ENCODE assay signal across 13 cellular contexts in genomic region chr1:48610628-48611542, GRCh38.
A peak's percentile ranks its signal among the peaks of the same experiment; 100 is the strongest.
DNase-seq lines count a peak whose midpoint lies in the region; ATAC-seq and TF ChIP-seq lines count a peak whose summit lies in the region.
"Had no signal": no experiment of that assay in that cellular context is flagged by ENCODE, and none has a peak within 500 bp of the region (broad histone marks: within the 10 kb centered on the region; RNA-seq: fewer than 3 reads in every experiment).

No MANE protein-coding gene starts in this region.

- H3K4me1 Mint-ChIP-seq in activated naive CD8-positive, alpha-beta T cell treated with anti-CD3 and anti-CD28 coated beads for 36 hours = no peaks in the 10 kb centered on the region
- H3K4me1 Mint-ChIP-seq in activated CD4-positive, alpha-beta T cell treated with anti-CD3 and anti-CD28 coated beads, Interleukin-2, amount 10 ng/mL, durations not matched to agents 7 days and 5 days = no peaks in the 10 kb centered on the region
- H3K4me1 Mint-ChIP-seq: CD8-positive, alpha-beta memory T cell had no signal

- TF ChIP-seq EP300 in SK-N-SH (IDR thresholded peaks at IDR 0.05; ENCODE audit: borderline replicate concordance in 1 of 2, low read depth in 1 of 2, low read length in 1 of 2) = no peak

- H3K27ac Mint-ChIP-seq in activated naive CD8-positive, alpha-beta T cell treated with anti-CD3 and anti-CD28 coated beads for 36 hours = no peak overlapping the region
- no peak overlapping the region for H3K27ac Mint-ChIP-seq in activated CD4-positive, alpha-beta T cell treated with anti-CD3 and anti-CD28 coated beads, Interleukin-2, amount 10 ng/mL, durations not matched to agents 7 days and 5 days
- H3K27ac Mint-ChIP-seq: CD8-positive, alpha-beta memory T cell had no signal

- H3K9me3 Mint-ChIP-seq in activated naive CD8-positive, alpha-beta T cell treated with anti-CD3 and anti-CD28 coated beads for 36 hours = no peaks in the 10 kb centered on the region
- no peaks in the 10 kb centered on the region for H3K9me3 Mint-ChIP-seq in activated CD4-positive, alpha-beta T cell treated with anti-CD3 and anti-CD28 coated beads, Interleukin-2, amount 10 ng/mL, durations not matched to agents 7 days and 5 days
- H3K9me3 Mint-ChIP-seq: activated T-cell treated with anti-CD3 and anti-CD28 coated beads, Interleukin-2, amount 50 U/mL, for 4 hours had no signal

- H3K79me2 ChIP-seq in SK-N-SH (ENCODE audit: insufficient read depth) = no peaks in the 10 kb centered on the region

- H3K36me3 Mint-ChIP-seq in activated naive CD8-positive, alpha-beta T cell treated with anti-CD3 and anti-CD28 coated beads for 36 hours = no peaks in the 10 kb centered on the region
- H3K36me3 Mint-ChIP-seq in activated CD4-positive, alpha-beta T cell treated with anti-CD3 and anti-CD28 coated beads, Interleukin-2, amount 10 ng/mL, durations not matched to agents 7 days and 5 days (ENCODE audit: low read depth) = no peaks in the 10 kb centered on the region
- H3K36me3 Mint-ChIP-seq: CD8-positive, alpha-beta memory T cell had no signal

- TF ChIP-seq RAD21 in SK-N-SH (IDR thresholded peaks at IDR 0.05; ENCODE audit: low read length) = no peak

- POLR2A ChIA-PET in SK-N-SH (lab: Yijun Ruan, JAX) = no interaction called here
- POLR2A ChIA-PET in activated CD4-positive, alpha-beta T cell treated with anti-CD3 and anti-CD28 coated beads, Interleukin-2, amount 10 ng/mL, durations not matched to agents 7 days and 5 days (lab: Charles Lee) = no interaction called here

- H3F3A ChIP-seq in SK-N-SH (replicated peaks; ENCODE audit: insufficient read depth) = no peaks in the 10 kb centered on the region

- ATAC-seq in left ventricle myocardium superior = peak; percentile 94
- ATAC-seq: activated T-cell treated with anti-CD3 and anti-CD28 coated beads, Interleukin-2, amount 50 U/mL, for 4 hours; GM12878; K562 had no signal

- no peak overlapping the region for H3K4me2 ChIP-seq in SK-N-SH

- no peak overlapping the region for H3K9ac ChIP-seq in SK-N-SH

- H3K4me3 ChIP-seq in SK-N-SH (ENCODE audit: low read depth in 2 of 2, low read length in 1 of 2) = no peak overlapping the region
- H3K4me3 ChIP-seq in retinal pigment epithelial cell (ENCODE audit: low read length) = no peak overlapping the region
- H3K4me3 ChIP-seq: GM12878, K562 had no signal

- H3K9me2 ChIP-seq in SK-N-SH = no peaks in the 10 kb centered on the region

- H3K4me3 Mint-ChIP-seq in activated naive CD8-positive, alpha-beta T cell treated with anti-CD3 and anti-CD28 coated beads for 36 hours = no peak overlapping the region
- no peak overlapping the region for H3K4me3 Mint-ChIP-seq in activated CD4-positive, alpha-beta T cell treated with anti-CD3 and anti-CD28 coated beads, Interleukin-2, amount 10 ng/mL, durations not matched to agents 7 days and 5 days
- H3K4me3 Mint-ChIP-seq: activated T-cell treated with anti-CD3 and anti-CD28 coated beads, Interleukin-2, amount 50 U/mL, for 4 hours; CD8-positive, alpha-beta memory T cell had no signal

- no peaks in the 10 kb centered on the region for H3K9me3 ChIP-seq in SK-N-SH

- peaks cover 0 to 18% of the 10 kb centered on the region in 2 experiments; a peak in 2 of 4 replicates for H3K4me1 ChIP-seq in SK-N-SH (ENCODE audit: control insufficient read depth in 1 of 2, insufficient read depth in 2 of 2, low read depth in 1 of 2, low read length in 1 of 2)

- CTCF ChIA-PET in SK-N-SH (lab: Yijun Ruan, JAX) = interaction anchor here (0.9 to 3.6 kb wide), 6 partner anchors 9 to 86 kb away, joined by 3 to 14 read pairs (median 4); no protein-coding TSS in a partner anchor
- CTCF ChIA-PET in activated CD4-positive, alpha-beta T cell treated with anti-CD3 and anti-CD28 coated beads, Interleukin-2, amount 10 ng/mL, durations not matched to agents 7 days and 5 days (lab: Charles Lee) = no interaction called here

- H3K36me3 ChIP-seq in SK-N-SH (replicated peaks in 1 of 2; ENCODE audit: control insufficient read depth in 1 of 2, insufficient read depth in 2 of 2, low read length in 1 of 2) = no peaks in the 10 kb centered on the region

- H3K27me3 ChIP-seq in SK-N-SH (ENCODE audit: insufficient read depth) = no peaks in the 10 kb centered on the region

- 34% methylated on average over 2 of the region's 3 CpGs for WGBS in SK-N-SH (ENCODE audit: low lambda C conversion rate)

- no peak overlapping the region for H2AFZ ChIP-seq in SK-N-SH (ENCODE audit: low read depth)

- no peak for TF ChIP-seq CTCF in SK-N-SH (IDR thresholded peaks at IDR 0.05)
- TF ChIP-seq CTCF in retinal pigment epithelial cell (conservative IDR thresholded peaks at IDR 0.05; ENCODE audit: low read depth, low read length) = no peak

- H3K27me3 Mint-ChIP-seq in activated naive CD8-positive, alpha-beta T cell treated with anti-CD3 and anti-CD28 coated beads for 36 hours = peaks cover 7% of the 10 kb centered on the region
- H3K27me3 Mint-ChIP-seq in activated CD4-positive, alpha-beta T cell treated with anti-CD3 and anti-CD28 coated beads, Interleukin-2, amount 10 ng/mL, durations not matched to agents 7 days and 5 days = peaks cover 4% of the 10 kb centered on the region

- peak overlapping the region in 1 of 2 experiments; percentile 55; a peak in 1 of 4 replicates for H3K27ac ChIP-seq in SK-N-SH (ENCODE audit: low read depth in 2 of 2, low read length in 1 of 2)

- intact Hi-C loops in left ventricle myocardium superior (cut with micrococcal nuclease) = no loop called here

- DNase-seq in NCI-H1092 treated with DMSO at 0.1 percent for 48 hours (lab: John Stamatoyannopoulos, UW) = peak; percentile 94
- DNase-seq in SK-N-SH = peak; percentile 34
- DNase-seq in left ventricle myocardium superior = peak; percentile 62
- peak; percentile 34 for DNase-seq in retinal pigment epithelial cell (ENCODE audit: low read depth)
- DNase-seq in NK-92 treated with Interleukin-12 subunit alpha and Interleukin-12 subunit beta, amount 100 ng/mL, for 24 hours (lab: John Stamatoyannopoulos, UW) = no peak
- DNase-seq in activated naive CD8-positive, alpha-beta T cell treated with anti-CD3 and anti-CD28 coated beads for 36 hours = no peak
- no peak for DNase-seq in activated CD4-positive, alpha-beta T cell treated with anti-CD3 and anti-CD28 coated beads, Interleukin-2, amount 10 ng/mL, durations not matched to agents 7 days and 5 days
- no peak for DNase-seq in A172 (ENCODE audit: low spot score)
- DNase-seq: activated T-cell treated with anti-CD3 and anti-CD28 coated beads, Interleukin-2, amount 50 U/mL, for 4 hours; CD8-positive, alpha-beta memory T cell; mesenchymal stem cell had no signal

- no peaks in the 10 kb centered on the region for H4K20me1 ChIP-seq in SK-N-SH (ENCODE audit: insufficient read depth)

TF ChIP-seq in SK-N-SH, 30 proteins besides CTCF, POLR2A, EP300 and RAD21 (continues in another document):
- TF ChIP-seq EZH2phosphoT487 (IDR thresholded peaks at IDR 0.05; ENCODE audit: borderline replicate concordance, low read depth) = no peak
- TF ChIP-seq, protein P1, sequence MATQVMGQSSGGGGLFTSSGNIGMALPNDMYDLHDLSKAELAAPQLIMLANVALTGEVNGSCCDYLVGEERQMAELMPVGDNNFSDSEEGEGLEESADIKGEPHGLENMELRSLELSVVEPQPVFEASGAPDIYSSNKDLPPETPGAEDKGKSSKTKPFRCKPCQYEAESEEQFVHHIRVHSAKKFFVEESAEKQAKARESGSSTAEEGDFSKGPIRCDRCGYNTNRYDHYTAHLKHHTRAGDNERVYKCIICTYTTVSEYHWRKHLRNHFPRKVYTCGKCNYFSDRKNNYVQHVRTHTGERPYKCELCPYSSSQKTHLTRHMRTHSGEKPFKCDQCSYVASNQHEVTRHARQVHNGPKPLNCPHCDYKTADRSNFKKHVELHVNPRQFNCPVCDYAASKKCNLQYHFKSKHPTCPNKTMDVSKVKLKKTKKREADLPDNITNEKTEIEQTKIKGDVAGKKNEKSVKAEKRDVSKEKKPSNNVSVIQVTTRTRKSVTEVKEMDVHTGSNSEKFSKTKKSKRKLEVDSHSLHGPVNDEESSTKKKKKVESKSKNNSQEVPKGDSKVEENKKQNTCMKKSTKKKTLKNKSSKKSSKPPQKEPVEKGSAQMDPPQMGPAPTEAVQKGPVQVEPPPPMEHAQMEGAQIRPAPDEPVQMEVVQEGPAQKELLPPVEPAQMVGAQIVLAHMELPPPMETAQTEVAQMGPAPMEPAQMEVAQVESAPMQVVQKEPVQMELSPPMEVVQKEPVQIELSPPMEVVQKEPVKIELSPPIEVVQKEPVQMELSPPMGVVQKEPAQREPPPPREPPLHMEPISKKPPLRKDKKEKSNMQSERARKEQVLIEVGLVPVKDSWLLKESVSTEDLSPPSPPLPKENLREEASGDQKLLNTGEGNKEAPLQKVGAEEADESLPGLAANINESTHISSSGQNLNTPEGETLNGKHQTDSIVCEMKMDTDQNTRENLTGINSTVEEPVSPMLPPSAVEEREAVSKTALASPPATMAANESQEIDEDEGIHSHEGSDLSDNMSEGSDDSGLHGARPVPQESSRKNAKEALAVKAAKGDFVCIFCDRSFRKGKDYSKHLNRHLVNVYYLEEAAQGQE (IDR thresholded peaks at IDR 0.05; ENCODE audit: low read depth, low read length) = no peak
- TF ChIP-seq GATA2 (CRISPR knock-in tag; IDR thresholded peaks at IDR 0.05) = no peak; the same call in 1 of the 2 replicates
- no peak for TF ChIP-seq FOXJ3 (CRISPR knock-in tag; IDR thresholded peaks at IDR 0.05)
- TF ChIP-seq USF1 (IDR thresholded peaks at IDR 0.05; ENCODE audit: borderline replicate concordance, low read depth) = no peak
- TF ChIP-seq TCF12 (IDR thresholded peaks at IDR 0.05) = no peak
- no peak for TF ChIP-seq ZBTB33 (IDR thresholded peaks at IDR 0.05; ENCODE audit: borderline replicate concordance, low read depth)

Comparison
In these comparisons a context has a peak if more than half of its experiments do, and no peak if none do; other contexts are left out.
1. DNase-seq: peak in NCI-H1092 treated with DMSO at 0.1 percent for 48 hours (single experiment), SK-N-SH (single experiment), left ventricle myocardium superior (single experiment) and retinal pigment epithelial cell (single experiment); none in NK-92 treated with Interleukin-12 subunit alpha and Interleukin-12 subunit beta, amount 100 ng/mL, for 24 hours (single experiment), activated naive CD8-positive, alpha-beta T cell treated with anti-CD3 and anti-CD28 coated beads for 36 hours (single experiment), activated CD4-positive, alpha-beta T cell treated with anti-CD3 and anti-CD28 coated beads, Interleukin-2, amount 10 ng/mL, durations not matched to agents 7 days and 5 days (single experiment) and A172 (single experiment).